ENCODE assay signal across 15 cellular contexts in the genomic region with DNA sequence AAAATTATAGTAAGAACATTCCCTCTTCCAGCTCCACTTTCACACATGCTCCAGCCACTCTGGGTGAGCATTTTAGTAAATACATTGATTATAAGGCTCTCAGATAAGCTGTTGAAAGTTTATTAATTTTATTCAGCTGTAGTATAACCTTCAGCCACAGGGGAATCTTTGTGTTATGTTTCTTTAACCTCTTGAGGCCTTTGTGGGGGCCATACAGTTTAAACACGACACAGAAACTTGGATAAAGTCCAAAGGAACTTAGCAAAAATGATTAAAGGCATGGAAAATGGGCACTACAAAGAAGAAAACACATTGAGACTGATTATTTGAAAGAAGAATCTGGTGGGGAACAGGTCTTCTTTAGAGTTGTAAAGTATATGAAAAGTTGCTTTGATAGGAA.
"Had no signal": no experiment of that assay in that cellular context is flagged by ENCODE, and none has a peak within 500 bp of the region (broad histone marks: within the 10 kb centered on the region; RNA-seq: fewer than 3 reads in every experiment).

No MANE protein-coding gene starts in this region.

- ATAC-seq: activated T-cell treated with anti-CD3 and anti-CD28 coated beads, Interleukin-2, amount 50 U/mL, for 72 hours; foreskin keratinocyte; right cardiac atrium; stimulated activated naive CD8-positive, alpha-beta T cell treated with anti-CD3 and anti-CD28 coated beads, Interleukin-15, amount 100 ng/mL, for 72 hours; upper lobe of right lung had no signal

- H3K36me3 ChIP-seq: prostate gland, thoracic aorta, upper lobe of right lung had no signal

- H3K4me1 ChIP-seq: prostate gland had no signal

- H3K27ac ChIP-seq: foreskin keratinocyte, left ventricle myocardium inferior, prostate gland, upper lobe of right lung, WERI-Rb-1 had no signal

- DNase-seq: activated CD4-positive, alpha-beta T cell treated with anti-CD3 and anti-CD28 coated beads for 1 hour; activated CD8-positive, alpha-beta memory T cell treated with anti-CD3 and anti-CD28 coated beads for 24 hours; activated CD8-positive, alpha-beta memory T cell treated with anti-CD3 and anti-CD28 coated beads, Interleukin-2, amount 50 U/mL, for 48 hours; activated effector memory CD4-positive, alpha-beta T cell treated with anti-CD3 and anti-CD28 coated beads, Interleukin-2, amount 50 U/mL, for 16 hours; activated T-cell treated with anti-CD3 and anti-CD28 coated beads, Interleukin-2, amount 50 U/mL, for 72 hours; dorsolateral prefrontal cortex; foreskin keratinocyte; left ventricle myocardium inferior; mammary epithelial cell; right cardiac atrium; stimulated activated naive CD8-positive, alpha-beta T cell treated with anti-CD3 and anti-CD28 coated beads, Interleukin-15, amount 100 ng/mL, for 72 hours; upper lobe of right lung; WERI-Rb-1 had no signal

- H3K27me3 ChIP-seq: dorsolateral prefrontal cortex, foreskin keratinocyte, upper lobe of right lung had no signal

- H3K9me3 ChIP-seq: left ventricle myocardium inferior, prostate gland, thoracic aorta, upper lobe of right lung had no signal

- H3K4me3 ChIP-seq: dorsolateral prefrontal cortex, left ventricle myocardium inferior, prostate gland, thoracic aorta, upper lobe of right lung had no signal
